In the genomic region with DNA sequence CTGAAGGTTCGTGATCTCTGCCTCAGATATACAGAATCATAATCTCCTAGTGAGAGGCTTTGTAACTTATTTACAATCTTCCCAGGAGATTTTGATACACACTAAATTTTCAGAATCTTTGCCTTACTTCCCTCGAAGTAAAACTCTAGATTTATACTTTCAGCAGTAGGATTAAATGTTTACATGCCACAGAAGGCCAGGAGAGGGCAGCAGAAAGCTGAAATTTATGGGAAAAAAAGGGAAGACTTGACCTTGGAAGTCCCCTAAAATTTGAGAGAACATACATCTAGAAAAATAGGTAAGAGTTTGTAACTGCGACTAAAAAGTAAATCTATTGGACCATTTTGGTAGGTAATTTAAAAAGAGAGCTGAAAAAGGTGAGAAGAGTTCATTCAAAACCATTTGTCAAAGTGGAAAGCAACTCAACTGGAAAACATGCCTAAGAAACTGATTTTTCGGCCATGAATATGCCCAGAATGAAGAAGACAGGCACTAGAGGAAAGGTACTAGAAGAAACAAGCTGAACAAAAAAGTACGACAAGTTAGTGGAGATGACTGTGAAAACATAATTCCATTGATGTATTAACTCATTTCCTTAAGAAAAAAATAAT, we compare ENCODE assay signal across 1 cellular context.
TF ChIP-seq lines count a peak whose summit lies in the region.

No MANE protein-coding gene starts in this region.

TF ChIP-seq in HepG2, 621 proteins besides CTCF, POLR2A, EP300 and RAD21 (continued from another document):
- TF ChIP-seq, protein P1, sequence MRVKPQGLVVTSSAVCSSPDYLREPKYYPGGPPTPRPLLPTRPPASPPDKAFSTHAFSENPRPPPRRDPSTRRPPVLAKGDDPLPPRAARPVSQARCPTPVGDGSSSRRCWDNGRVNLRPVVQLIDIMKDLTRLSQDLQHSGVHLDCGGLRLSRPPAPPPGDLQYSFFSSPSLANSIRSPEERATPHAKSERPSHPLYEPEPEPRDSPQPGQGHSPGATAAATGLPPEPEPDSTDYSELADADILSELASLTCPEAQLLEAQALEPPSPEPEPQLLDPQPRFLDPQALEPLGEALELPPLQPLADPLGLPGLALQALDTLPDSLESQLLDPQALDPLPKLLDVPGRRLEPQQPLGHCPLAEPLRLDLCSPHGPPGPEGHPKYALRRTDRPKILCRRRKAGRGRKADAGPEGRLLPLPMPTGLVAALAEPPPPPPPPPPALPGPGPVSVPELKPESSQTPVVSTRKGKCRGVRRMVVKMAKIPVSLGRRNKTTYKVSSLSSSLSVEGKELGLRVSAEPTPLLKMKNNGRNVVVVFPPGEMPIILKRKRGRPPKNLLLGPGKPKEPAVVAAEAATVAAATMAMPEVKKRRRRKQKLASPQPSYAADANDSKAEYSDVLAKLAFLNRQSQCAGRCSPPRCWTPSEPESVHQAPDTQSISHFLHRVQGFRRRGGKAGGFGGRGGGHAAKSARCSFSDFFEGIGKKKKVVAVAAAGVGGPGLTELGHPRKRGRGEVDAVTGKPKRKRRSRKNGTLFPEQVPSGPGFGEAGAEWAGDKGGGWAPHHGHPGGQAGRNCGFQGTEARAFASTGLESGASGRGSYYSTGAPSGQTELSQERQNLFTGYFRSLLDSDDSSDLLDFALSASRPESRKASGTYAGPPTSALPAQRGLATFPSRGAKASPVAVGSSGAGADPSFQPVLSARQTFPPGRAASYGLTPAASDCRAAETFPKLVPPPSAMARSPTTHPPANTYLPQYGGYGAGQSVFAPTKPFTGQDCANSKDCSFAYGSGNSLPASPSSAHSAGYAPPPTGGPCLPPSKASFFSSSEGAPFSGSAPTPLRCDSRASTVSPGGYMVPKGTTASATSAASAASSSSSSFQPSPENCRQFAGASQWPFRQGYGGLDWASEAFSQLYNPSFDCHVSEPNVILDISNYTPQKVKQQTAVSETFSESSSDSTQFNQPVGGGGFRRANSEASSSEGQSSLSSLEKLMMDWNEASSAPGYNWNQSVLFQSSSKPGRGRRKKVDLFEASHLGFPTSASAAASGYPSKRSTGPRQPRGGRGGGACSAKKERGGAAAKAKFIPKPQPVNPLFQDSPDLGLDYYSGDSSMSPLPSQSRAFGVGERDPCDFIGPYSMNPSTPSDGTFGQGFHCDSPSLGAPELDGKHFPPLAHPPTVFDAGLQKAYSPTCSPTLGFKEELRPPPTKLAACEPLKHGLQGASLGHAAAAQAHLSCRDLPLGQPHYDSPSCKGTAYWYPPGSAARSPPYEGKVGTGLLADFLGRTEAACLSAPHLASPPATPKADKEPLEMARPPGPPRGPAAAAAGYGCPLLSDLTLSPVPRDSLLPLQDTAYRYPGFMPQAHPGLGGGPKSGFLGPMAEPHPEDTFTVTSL (CRISPR knock-in tag; IDR thresholded peaks at IDR 0.05; ENCODE audit: borderline replicate concordance), result no peak
- TF ChIP-seq ZNF660 (CRISPR knock-in tag; IDR thresholded peaks at IDR 0.05; ENCODE audit: borderline replicate concordance, low read depth) (no peak), STAG1 (CRISPR knock-in tag; IDR thresholded peaks at IDR 0.05) (peak; percentile 45), WIZ (CRISPR knock-in tag; IDR thresholded peaks at IDR 0.05) (no peak), ZNF337 (CRISPR knock-in tag; IDR thresholded peaks at IDR 0.05; ENCODE audit: borderline replicate concordance, low read depth) (no peak), SNRNP70 (IDR thresholded peaks at IDR 0.05; ENCODE audit: low read depth, low read length) (no peak), YEATS4 (CRISPR knock-in tag; IDR thresholded peaks at IDR 0.05; ENCODE audit: borderline replicate concordance) (no peak), SMC3 (IDR thresholded peaks at IDR 0.05; ENCODE audit: low read length) (peak; percentile 39), SOX6 (IDR thresholded peaks at IDR 0.05) (no peak), SOX6 (CRISPR knock-in tag; IDR thresholded peaks at IDR 0.05) (no peak)
TF ChIP-seq in HepG2: peak in this region for 2.
